ENCODE assay signal across 14 cellular contexts in genomic region chr20:10739134-10739533, GRCh38.
DNase-seq lines count a peak whose midpoint lies in the region; ATAC-seq and TF ChIP-seq lines count a peak whose summit lies in the region.
"Had no signal": no experiment of that assay in that cellular context is flagged by ENCODE, and none has a peak within 500 bp of the region (broad histone marks: within the 10 kb centered on the region; RNA-seq: fewer than 3 reads in every experiment).

No MANE protein-coding gene starts in this region.

- no peaks in the 10 kb centered on the region for H3K36me3 ChIP-seq in right atrium auricular region
- H3K36me3 ChIP-seq in esophagus squamous epithelium, result no peaks in the 10 kb centered on the region
- no peaks in the 10 kb centered on the region for H3K36me3 ChIP-seq in osteoblast (ENCODE audit: insufficient read depth, low read length)
- H3K36me3 ChIP-seq in aorta (ENCODE audit: control insufficient read depth in 1 of 2, insufficient read depth in 2 of 2, low read length in 1 of 2), result no peaks in the 10 kb centered on the region

- WGBS in esophagus squamous epithelium, 2 donors, result 19 to 36% methylated on average over 1 of the region's 1 CpG
- 5 to 6% methylated on average over 1 of the region's 1 CpG for WGBS in aorta, 2 donors

- H3K9me3 ChIP-seq in right atrium auricular region (no peaks in the 10 kb centered on the region), esophagus squamous epithelium (no peaks in the 10 kb centered on the region), osteoblast (ENCODE audit: low read depth, low read length) (no peaks in the 10 kb centered on the region), aorta (ENCODE audit: control insufficient read depth, low read length) (no peaks in the 10 kb centered on the region)

- no peak for TF ChIP-seq CTCF in right atrium auricular region (IDR thresholded peaks at IDR 0.05)
- no peak for TF ChIP-seq CTCF in esophagus squamous epithelium (IDR thresholded peaks at IDR 0.05)
- TF ChIP-seq CTCF in osteoblast (IDR thresholded peaks at IDR 0.05; ENCODE audit: extremely low read depth, low read depth, low read length), result no peak

- H3K4me1 Mint-ChIP-seq in activated CD8-positive, alpha-beta memory T cell treated with anti-CD3 and anti-CD28 coated beads, Interleukin-2, amount 10 ng/mL, durations not matched to agents 7 days and 5 days, result no peaks in the 10 kb centered on the region

- H3K9me3 Mint-ChIP-seq in activated CD8-positive, alpha-beta memory T cell treated with anti-CD3 and anti-CD28 coated beads, Interleukin-2, amount 10 ng/mL, durations not matched to agents 7 days and 5 days (ENCODE audit: low read depth), result no peaks in the 10 kb centered on the region
- H3K9me3 Mint-ChIP-seq: naive thymus-derived CD8-positive, alpha-beta T cell had no signal

- peak overlapping the region; percentile 85 for H2AFZ ChIP-seq in osteoblast (ENCODE audit: low read length)

- ATAC-seq in aorta (ENCODE audit: low FRiP score) (no peak), GM19463 (IDR thresholded peaks at IDR 0.05; ENCODE audit: unreplicated experiment) (no peak)
- no peak for ATAC-seq in activated CD8-positive, alpha-beta memory T cell treated with anti-CD3 and anti-CD28 coated beads, Interleukin-2, amount 10 ng/mL, durations not matched to agents 7 days and 5 days
- ATAC-seq: activated CD4-positive, CD25-positive, alpha-beta regulatory T cell treated with anti-CD3 and anti-CD28 coated beads, Interleukin-2, amount 50 U/mL, for 24 hours; K562; naive thymus-derived CD8-positive, alpha-beta T cell had no signal

- no peaks in the 10 kb centered on the region for H4K20me1 ChIP-seq in osteoblast (ENCODE audit: insufficient read depth, low read length)

- intact Hi-C loops in cardiac septum (cut with DNase I), result no loop called here
- intact Hi-C loops in esophagus squamous epithelium (cut with DNase I), result no loop called here
- intact Hi-C loops in aorta (cut with DNase I), result no loop called here

- DNase-seq in right atrium auricular region (ENCODE audit: low spot score), result no peak
- DNase-seq in cardiac septum (ENCODE audit: low spot score), result no peak
- no peak for DNase-seq in esophagus squamous epithelium (lab: John Stamatoyannopoulos, UW)
- no peak for DNase-seq in osteoblast (ENCODE audit: insufficient read length, low spot score, missing footprints)
- DNase-seq in aorta, result no peak
- no peak for DNase-seq in activated CD8-positive, alpha-beta memory T cell treated with anti-CD3 and anti-CD28 coated beads, Interleukin-2, amount 10 ng/mL, durations not matched to agents 7 days and 5 days
- no peak for DNase-seq in T-helper 1 cell
- DNase-seq: naive thymus-derived CD8-positive, alpha-beta T cell; NCI-H1417; NCI-H226; stimulated activated naive CD4-positive, alpha-beta T cell had no signal

- peaks cover 14% of the 10 kb centered on the region for H3K27me3 Mint-ChIP-seq in activated CD8-positive, alpha-beta memory T cell treated with anti-CD3 and anti-CD28 coated beads, Interleukin-2, amount 10 ng/mL, durations not matched to agents 7 days and 5 days

- H3K36me3 Mint-ChIP-seq in activated CD8-positive, alpha-beta memory T cell treated with anti-CD3 and anti-CD28 coated beads, Interleukin-2, amount 10 ng/mL, durations not matched to agents 7 days and 5 days, result no peaks in the 10 kb centered on the region
- H3K36me3 Mint-ChIP-seq: naive thymus-derived CD8-positive, alpha-beta T cell had no signal

- H3K27me3 ChIP-seq in right atrium auricular region, result no peaks in the 10 kb centered on the region
- H3K27me3 ChIP-seq in esophagus squamous epithelium, result no peaks in the 10 kb centered on the region
- no peaks in the 10 kb centered on the region for H3K27me3 ChIP-seq in osteoblast (ENCODE audit: insufficient read depth, low read length)
- no peaks in the 10 kb centered on the region for H3K27me3 ChIP-seq in aorta (ENCODE audit: control insufficient read depth in 1 of 2, insufficient read depth in 2 of 2, low read length in 1 of 2)

- H3K27ac Mint-ChIP-seq in activated CD8-positive, alpha-beta memory T cell treated with anti-CD3 and anti-CD28 coated beads, Interleukin-2, amount 10 ng/mL, durations not matched to agents 7 days and 5 days, result no peak overlapping the region
- H3K27ac Mint-ChIP-seq: naive thymus-derived CD8-positive, alpha-beta T cell had no signal

- H3K4me1 ChIP-seq in right atrium auricular region, result peaks cover 0 to 23% of the 10 kb centered on the region in 2 donors
- H3K4me1 ChIP-seq in esophagus squamous epithelium, result peaks cover 0 to 38% (median 24%) of the 10 kb centered on the region in 3 donors
- H3K4me1 ChIP-seq in osteoblast (ENCODE audit: insufficient read depth, low read length), result peaks cover 8% of the 10 kb centered on the region
- H3K4me1 ChIP-seq in aorta (ENCODE audit: control insufficient read depth in 1 of 2, insufficient read depth in 2 of 2, low read length in 2 of 2), result peaks cover 6 to 14% of the 10 kb centered on the region in 2 donors

- H3K79me2 ChIP-seq in osteoblast (ENCODE audit: insufficient read depth, low read length), result no peaks in the 10 kb centered on the region

- H3K27ac ChIP-seq in right atrium auricular region (peak overlapping the region; percentile 46 to 56), esophagus squamous epithelium (peak overlapping the region; percentile 67 to 80 (median 76)), osteoblast (ENCODE audit: low read depth, low read length) (peak overlapping the region; percentile 22), aorta (ENCODE audit: low read depth in 1 of 2, low read length in 2 of 2) (peak overlapping the region; percentile 57 to 59)

- CTCF ChIA-PET in activated CD8-positive, alpha-beta memory T cell treated with anti-CD3 and anti-CD28 coated beads, Interleukin-2, amount 10 ng/mL, durations not matched to agents 7 days and 5 days (lab: Charles Lee), result no interaction called here

- no peak for TF ChIP-seq POLR2A in esophagus squamous epithelium (IDR thresholded peaks at IDR 0.05)

- H3K4me3 ChIP-seq in right atrium auricular region, result peak overlapping the region; percentile 17 to 41
- H3K4me3 ChIP-seq in esophagus squamous epithelium, result peak overlapping the region; percentile 7 to 48 (median 30)
- H3K4me3 ChIP-seq in osteoblast (ENCODE audit: insufficient read depth, low read length), result peak overlapping the region; percentile 68
- H3K4me3 ChIP-seq in aorta (ENCODE audit: low read length in 2 of 2), result peak overlapping the region; percentile 44 to 87
- H3K4me3 ChIP-seq: K562 had no signal

- H3K4me2 ChIP-seq in osteoblast (ENCODE audit: insufficient read depth, low read length), result peak overlapping the region; percentile 92

- H3K4me3 Mint-ChIP-seq in activated CD8-positive, alpha-beta memory T cell treated with anti-CD3 and anti-CD28 coated beads, Interleukin-2, amount 10 ng/mL, durations not matched to agents 7 days and 5 days, result no peak overlapping the region
- H3K4me3 Mint-ChIP-seq: naive thymus-derived CD8-positive, alpha-beta T cell had no signal

Comparison
In these comparisons a context has a peak if more than half of its experiments do, and no peak if none do; other contexts are left out.
1. H3K27ac ChIP-seq: peak in every context shown above with its lines; median percentile 76 in esophagus squamous epithelium; 58 in aorta; 51 in right atrium auricular region; 22 in osteoblast.